Comparison of ENCODE assay signal across 10 cellular contexts in the genomic region with DNA sequence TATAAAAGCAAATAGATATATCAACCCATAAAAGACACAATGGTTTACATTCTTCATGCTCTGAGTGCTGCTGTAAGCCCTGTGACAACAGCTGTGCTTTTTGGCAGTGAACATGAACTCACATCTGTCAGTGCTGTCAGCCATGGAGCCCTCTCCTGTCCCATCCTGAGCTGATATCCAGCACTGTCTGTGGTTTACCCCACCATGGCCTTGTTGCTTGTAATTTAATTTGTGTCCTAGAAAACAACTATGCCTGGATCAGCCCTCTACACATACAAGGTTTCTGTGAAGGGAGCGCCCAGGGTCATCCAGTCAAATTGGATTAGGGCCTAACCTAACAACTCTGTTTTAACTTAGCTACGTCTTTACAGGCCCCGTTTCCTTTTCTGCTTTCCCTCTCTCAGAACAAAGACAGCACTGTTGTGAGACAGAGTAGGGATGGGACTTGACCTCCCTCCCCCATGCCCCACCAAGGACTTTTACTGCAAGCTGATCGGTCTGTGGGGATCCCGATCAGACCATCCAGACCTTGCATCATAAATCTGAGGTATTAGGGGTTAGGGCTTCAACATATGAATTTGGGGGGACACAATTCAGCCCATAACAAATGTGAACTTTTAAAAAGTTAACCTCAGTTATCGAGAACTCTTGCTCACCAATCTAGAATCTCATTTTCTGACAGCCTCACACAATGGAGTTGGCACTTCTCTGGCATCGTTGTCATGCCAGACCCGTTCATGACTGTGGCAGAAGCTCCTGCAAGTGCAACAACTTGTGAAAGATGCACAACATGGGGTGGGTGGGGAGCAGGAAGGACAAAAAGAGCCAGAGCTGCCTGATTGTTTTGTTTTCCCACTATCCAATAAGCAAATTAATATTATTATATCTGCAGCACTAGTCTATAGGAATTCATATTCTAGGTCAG. TPM values are rescaled to one million over a fixed set of nuclear protein-coding genes. Genes with fewer than 3 reads are reported as not detected.
DNase-seq lines count a peak whose midpoint lies in the region; ATAC-seq and TF ChIP-seq lines count a peak whose summit lies in the region.
"Had no signal": no experiment of that assay in that cellular context is flagged by ENCODE, and none has a peak within 500 bp of the region (broad histone marks: within the 10 kb centered on the region; RNA-seq: fewer than 3 reads in every experiment).

No MANE protein-coding gene starts in this region.

- peak overlapping the region; percentile 16 for H4K8ac ChIP-seq in mesenchymal stem cell (ENCODE audit: low read length)

- DNase-seq in NCI-H345 treated with DMSO at 0.1 percent for 48 hours (lab: John Stamatoyannopoulos, UW; ENCODE audit: unreplicated experiment), result peak; percentile 49
- no peak for DNase-seq in endodermal cell
- DNase-seq in mesenchymal stem cell, result peak; percentile 48
- no peak for DNase-seq in LoVo (ENCODE audit: low spot score)
- DNase-seq in NCI-H2227 (lab: John Stamatoyannopoulos, UW; ENCODE audit: unreplicated experiment), result no peak
- no peak for DNase-seq in T-cell
- no peak for DNase-seq in stimulated activated CD4-positive, alpha-beta T cell treated with anti-CD3 and anti-CD28 coated beads, Interleukin-4, amount 100 ng/mL, for 1 hour
- DNase-seq: GF-D8 had no signal

- H3K4me3 ChIP-seq in endodermal cell (ENCODE audit: low read length) (no peak overlapping the region), mesenchymal stem cell (ENCODE audit: insufficient read depth in 1 of 2, low read depth in 1 of 2, low read length in 2 of 2) (no peak overlapping the region)

- no peak for ATAC-seq in T-cell (replicated peaks in 1 of 4)

- H3K79me1 ChIP-seq in mesenchymal stem cell (replicated peaks; ENCODE audit: low read length, poor library complexity, severe bottlenecking), result peaks cover 5% of the 10 kb centered on the region

- H3K36me3 Mint-ChIP-seq in endodermal cell (ENCODE audit: low read depth), result no peaks in the 10 kb centered on the region
- H3K36me3 Mint-ChIP-seq in T-cell, result no peaks in the 10 kb centered on the region
- H3K36me3 Mint-ChIP-seq: activated naive CD4-positive, alpha-beta T cell treated with anti-CD3 and anti-CD28 coated beads, Interleukin-2, amount 50 U/mL, for 24 hours had no signal

- no peak overlapping the region for H4K91ac ChIP-seq in mesenchymal stem cell (ENCODE audit: low read length)

- H3K27ac ChIP-seq in endodermal cell (ENCODE audit: low read depth, low read length), result no peak overlapping the region
- H3K27ac ChIP-seq in mesenchymal stem cell (ENCODE audit: low read length, poor library complexity, severe bottlenecking), result no peak overlapping the region
- peak overlapping the region; percentile 94 for H3K27ac ChIP-seq in temporal lobe (ENCODE audit: low read depth, low read length)

- TF ChIP-seq CTCF in endodermal cell (conservative IDR thresholded peaks at IDR 0.05), result no peak

- no peak overlapping the region for H2BK120ac ChIP-seq in mesenchymal stem cell (ENCODE audit: low read depth, low read length)

- POLR2A ChIA-PET in T-cell (lab: Charles Lee), result no interaction called here

- no peak overlapping the region for H3K14ac ChIP-seq in mesenchymal stem cell (ENCODE audit: low read length in 2 of 2)

- H3K4me3 Mint-ChIP-seq in endodermal cell (no peak overlapping the region), T-cell (no peak overlapping the region)
- H3K4me3 Mint-ChIP-seq: activated naive CD4-positive, alpha-beta T cell treated with anti-CD3 and anti-CD28 coated beads, Interleukin-2, amount 50 U/mL, for 24 hours had no signal

- H3K27ac Mint-ChIP-seq in endodermal cell, result peak overlapping the region; percentile 35
- H3K27ac Mint-ChIP-seq in T-cell, result no peak overlapping the region
- H3K27ac Mint-ChIP-seq: activated naive CD4-positive, alpha-beta T cell treated with anti-CD3 and anti-CD28 coated beads, Interleukin-2, amount 50 U/mL, for 24 hours had no signal

- peak overlapping the region; percentile 14 to 93 for H3K18ac ChIP-seq in mesenchymal stem cell (ENCODE audit: low read depth in 1 of 2, low read length in 2 of 2)

- H3K4me1 Mint-ChIP-seq in endodermal cell (peaks cover 34% of the 10 kb centered on the region), T-cell (peaks cover 7 to 22% (median 12%) of the 10 kb centered on the region in 3 donors)

- H3K9me3 ChIP-seq in endodermal cell (ENCODE audit: control insufficient read depth, low read length), result no peaks in the 10 kb centered on the region
- H3K9me3 ChIP-seq in mesenchymal stem cell (ENCODE audit: control insufficient read depth, low read length), result no peaks in the 10 kb centered on the region

- no peak overlapping the region for H3K4me2 ChIP-seq in mesenchymal stem cell (ENCODE audit: low read length, poor library complexity, severe bottlenecking)

- peak overlapping the region in 1 of 2 experiments; percentile 5 for H3K4ac ChIP-seq in mesenchymal stem cell (ENCODE audit: low read depth in 1 of 2, low read length in 2 of 2)

- WGBS in endodermal cell (ENCODE audit: insufficient coverage in 1 of 2, insufficient read length in 1 of 2), 2 experiments, result 84 to 95% methylated on average over 6 to 8 of the region's 8 CpGs
- WGBS in mesenchymal stem cell, result 81% methylated on average over 5 of the region's 8 CpGs

- no peak overlapping the region for H2AFZ ChIP-seq in mesenchymal stem cell (ENCODE audit: low read depth, low read length)

- H3K27me3 ChIP-seq in endodermal cell (ENCODE audit: control insufficient read depth, insufficient read depth, low read length, poor library complexity, severe bottlenecking), result no peaks in the 10 kb centered on the region
- H3K27me3 ChIP-seq in mesenchymal stem cell (ENCODE audit: control insufficient read depth in 1 of 2, insufficient read depth in 1 of 2, low read length in 2 of 2), result no peaks in the 10 kb centered on the region

- H3K27me3 Mint-ChIP-seq in endodermal cell (ENCODE audit: insufficient read depth) (no peaks in the 10 kb centered on the region), T-cell (peaks cover 3 to 9% of the 10 kb centered on the region in 2 donors)

- CTCF ChIA-PET in T-cell (lab: Charles Lee), result interaction anchor here (0.6 to 2.8 kb wide), 7 partner anchors 14 to 778 kb away, joined by 3 to 28 read pairs (median 8); no protein-coding TSS in a partner anchor

- H3K9me3 Mint-ChIP-seq in endodermal cell (no peaks in the 10 kb centered on the region), T-cell (no peaks in the 10 kb centered on the region)
- H3K9me3 Mint-ChIP-seq: activated naive CD4-positive, alpha-beta T cell treated with anti-CD3 and anti-CD28 coated beads, Interleukin-2, amount 50 U/mL, for 24 hours had no signal

- no peak overlapping the region for H2BK15ac ChIP-seq in mesenchymal stem cell (ENCODE audit: low read depth, poor library complexity, severe bottlenecking)

- peak overlapping the region in 1 of 2 experiments; percentile 26 for H3K23ac ChIP-seq in mesenchymal stem cell (ENCODE audit: low read length in 2 of 2)

- no peak overlapping the region for H2BK5ac ChIP-seq in mesenchymal stem cell (ENCODE audit: low read depth, low read length, poor library complexity, severe bottlenecking)

- peak overlapping the region; percentile 15 to 91 for H2BK12ac ChIP-seq in mesenchymal stem cell (ENCODE audit: low read length in 2 of 2)

- H3K36me3 ChIP-seq in endodermal cell (ENCODE audit: control insufficient read depth, insufficient read depth, low read length) (no peaks in the 10 kb centered on the region), mesenchymal stem cell (ENCODE audit: control insufficient read depth in 1 of 2, insufficient read depth in 2 of 2, low read depth in 1 of 2, low read length in 2 of 2) (no peaks in the 10 kb centered on the region)

- H3K4me1 ChIP-seq in endodermal cell (ENCODE audit: control insufficient read depth, insufficient read depth, low read length) (peaks cover 21% of the 10 kb centered on the region), mesenchymal stem cell (ENCODE audit: control insufficient read depth, insufficient read depth, low read depth, low read length) (peaks cover 9% of the 10 kb centered on the region)

- H3K9ac ChIP-seq in endodermal cell (ENCODE audit: extremely low read depth, low read length, poor library complexity, severe bottlenecking), result no peak overlapping the region
- H3K9ac ChIP-seq in mesenchymal stem cell (ENCODE audit: low read length), result peak overlapping the region; percentile 42

- peak overlapping the region; percentile 8 for H2AK5ac ChIP-seq in mesenchymal stem cell (ENCODE audit: low read length, severe bottlenecking)

RNA-seq across cellular contexts. Expression of gene SLC44A3, which starts 16.4 kb away (rescaled TPM):
- total RNA-seq in endodermal cell, result 1 to 10 TPM; 5.5 to 6.3 TPM
- 2.5 TPM for polyA plus RNA-seq in endodermal cell (2013, experiment 1 of 2)
- 2.8 TPM for polyA plus RNA-seq in endodermal cell (2013, experiment 2 of 2)
- 12.6 TPM for polyA plus RNA-seq in mesenchymal stem cell (2013, experiment 1 of 2)
- polyA plus RNA-seq in mesenchymal stem cell (2013, experiment 2 of 2), result 11.5 TPM
- total RNA-seq in temporal lobe, result 1.7 TPM
- under 1 TPM in 4 of 5 donors, not detected in 1; 0.30 to 0.99 (median 0.74) TPM for total RNA-seq in T-cell

Comparison
In these comparisons a context has a peak if more than half of its experiments do, and no peak if none do; other contexts are left out.
1. DNase-seq: peak in NCI-H345 treated with DMSO at 0.1 percent for 48 hours (single experiment) and mesenchymal stem cell (single experiment); none in endodermal cell (single experiment), LoVo (single experiment), NCI-H2227 (single experiment), T-cell (0 of 34) and stimulated activated CD4-positive, alpha-beta T cell treated with anti-CD3 and anti-CD28 coated beads, Interleukin-4, amount 100 ng/mL, for 1 hour (single experiment).